ENCODE assay signal across 8 cellular contexts in the genomic region with DNA sequence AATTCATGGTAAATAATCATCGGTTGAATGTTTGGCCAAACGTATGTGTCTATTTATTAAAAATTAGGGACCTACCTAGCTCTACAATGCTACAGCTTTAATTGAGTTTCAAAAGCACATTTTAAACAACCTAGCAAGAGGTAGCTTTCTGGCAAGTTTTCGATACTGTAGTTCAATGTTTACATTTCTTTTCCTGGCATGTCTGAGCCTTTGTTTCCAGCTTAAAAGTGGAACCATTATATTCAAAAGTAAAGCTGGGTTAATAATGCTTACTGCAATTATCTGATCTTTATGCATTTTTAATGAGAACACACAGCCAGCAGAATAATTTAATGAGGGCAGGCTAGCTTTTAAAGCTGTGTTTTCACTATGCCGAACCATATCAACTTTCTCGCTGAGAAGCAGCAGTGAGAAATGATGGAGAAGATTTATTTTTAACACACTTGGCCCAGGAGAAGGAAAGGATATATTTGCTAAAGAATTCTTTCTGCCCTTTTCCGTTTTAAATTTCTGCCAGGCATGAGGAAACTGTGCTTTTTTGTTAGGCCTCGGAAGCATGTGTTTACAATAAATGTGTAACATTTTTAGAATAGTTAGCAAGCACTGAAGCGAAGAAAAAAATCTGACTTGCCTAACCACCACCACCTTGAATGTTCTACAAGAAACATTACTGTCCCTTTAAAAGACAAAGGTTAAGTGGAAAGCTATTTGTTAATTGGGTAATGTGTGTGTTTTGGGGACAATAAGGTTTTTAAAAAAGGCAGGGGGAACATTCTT. TPM values are rescaled to one million over a fixed set of nuclear protein-coding genes. Genes with fewer than 3 reads are reported as not detected.
DNase-seq lines count a peak whose midpoint lies in the region; ATAC-seq lines count a peak whose summit lies in the region.

No MANE protein-coding gene starts in this region.

- H3K9me3 ChIP-seq in GM23248 (ENCODE audit: low read depth) (no peaks in the 10 kb centered on the region), stomach smooth muscle (ENCODE audit: control insufficient read depth in 2 of 2, low read length in 2 of 2) (no peaks in the 10 kb centered on the region)

- H3K9me3 Mint-ChIP-seq in activated T-helper 1 cell treated with anti-CD3 and anti-CD28 coated beads, Interleukin-12 subunit alpha, Interleukin-12 subunit beta, Interleukin-2, Interleukin-4 antibody, amounts not matched to agents 30 ng/mL and 10 ng/mL and 1 ng/mL, durations not matched to agents 14 hours and 24 hours and 36 hours = no peaks in the 10 kb centered on the region

- DNase-seq in GM23248 (peak; percentile 67), iris pigment epithelial cell (ENCODE audit: low read depth) (peak; percentile 59), NCI-H128 (lab: John Stamatoyannopoulos, UW; ENCODE audit: unreplicated experiment) (no peak)
- no peak for DNase-seq in activated T-helper 1 cell treated with anti-CD3 and anti-CD28 coated beads, Interleukin-12 subunit alpha, Interleukin-12 subunit beta, Interleukin-2, Interleukin-4 antibody, amounts not matched to agents 30 ng/mL and 10 ng/mL and 1 ng/mL, durations not matched to agents 14 hours and 24 hours and 36 hours (ENCODE audit: low spot score)
- no peak for DNase-seq in activated CD4-positive, alpha-beta T cell treated with anti-CD3 and anti-CD28 coated beads for 4 hours

- H3K27ac Mint-ChIP-seq in activated T-helper 1 cell treated with anti-CD3 and anti-CD28 coated beads, Interleukin-12 subunit alpha, Interleukin-12 subunit beta, Interleukin-2, Interleukin-4 antibody, amounts not matched to agents 30 ng/mL and 10 ng/mL and 1 ng/mL, durations not matched to agents 14 hours and 24 hours and 36 hours = peak overlapping the region; percentile 82

- peak overlapping the region; percentile 98 for H3K4me2 ChIP-seq in GM23248 (ENCODE audit: unreplicated experiment)

- H3K4me3 ChIP-seq in ACC112 (ENCODE audit: low read depth, low read length) = peak overlapping the region; percentile 94
- H3K4me3 ChIP-seq in GM23248 = peak overlapping the region; percentile 91
- peak overlapping the region; percentile 83 for H3K4me3 ChIP-seq in stomach smooth muscle (ENCODE audit: low read length in 2 of 2)

- no peaks in the 10 kb centered on the region for H3K27me3 Mint-ChIP-seq in activated T-helper 1 cell treated with anti-CD3 and anti-CD28 coated beads, Interleukin-12 subunit alpha, Interleukin-12 subunit beta, Interleukin-2, Interleukin-4 antibody, amounts not matched to agents 30 ng/mL and 10 ng/mL and 1 ng/mL, durations not matched to agents 14 hours and 24 hours and 36 hours (ENCODE audit: insufficient read depth)

- no peaks in the 10 kb centered on the region for H4K20me1 ChIP-seq in GM23248 (ENCODE audit: insufficient read depth)

- H3F3A ChIP-seq in GM23248 (ENCODE audit: insufficient read depth) = peaks cover 34% of the 10 kb centered on the region

- intact Hi-C loops in activated T-helper 1 cell treated with anti-CD3 and anti-CD28 coated beads, Interleukin-12 subunit alpha, Interleukin-12 subunit beta, Interleukin-2, Interleukin-4 antibody, amounts not matched to agents 30 ng/mL and 10 ng/mL and 1 ng/mL, durations not matched to agents 14 hours and 24 hours and 36 hours (cut with micrococcal nuclease) = loop anchor here (1.0 to 10.0 kb wide), 6 partner anchors 33 to 1352 kb away; a partner anchor contains a TSS

- peaks cover 57% of the 10 kb centered on the region for H3K79me2 ChIP-seq in ACC112 (ENCODE audit: control insufficient read depth, insufficient read depth, low read length, unreplicated experiment)
- peaks cover 58% of the 10 kb centered on the region for H3K79me2 ChIP-seq in GM23248 (ENCODE audit: insufficient read depth)

- peaks cover 9% of the 10 kb centered on the region for H3K36me3 Mint-ChIP-seq in activated T-helper 1 cell treated with anti-CD3 and anti-CD28 coated beads, Interleukin-12 subunit alpha, Interleukin-12 subunit beta, Interleukin-2, Interleukin-4 antibody, amounts not matched to agents 30 ng/mL and 10 ng/mL and 1 ng/mL, durations not matched to agents 14 hours and 24 hours and 36 hours (ENCODE audit: low read depth)

- WGBS in GM23248 (ENCODE audit: low coverage in 1 of 2, low lambda C conversion rate in 2 of 2, missing lambda C conversion rate in 2 of 2), 2 experiments = 0 to 1% methylated on average over 8 of the region's 8 CpGs

- H3K36me3 ChIP-seq in ACC112 (ENCODE audit: insufficient read depth, low read length) = no peaks in the 10 kb centered on the region
- H3K36me3 ChIP-seq in GM23248 (ENCODE audit: low read depth) = no peaks in the 10 kb centered on the region
- H3K36me3 ChIP-seq in stomach smooth muscle (ENCODE audit: control insufficient read depth in 2 of 2, insufficient read depth in 2 of 2, low read length in 2 of 2) = no peaks in the 10 kb centered on the region

- in situ Hi-C loops in GM23248 (cut with MboI) = no loop called here

- peak overlapping the region; percentile 97 for H3K27ac ChIP-seq in ACC112 (ENCODE audit: low read depth, low read length)
- peak overlapping the region; percentile 97 for H3K27ac ChIP-seq in GM23248
- H3K27ac ChIP-seq in stomach smooth muscle (ENCODE audit: low read length) = peak overlapping the region; percentile 89

- H3K27me3 ChIP-seq in ACC112 (ENCODE audit: insufficient read depth, low read length) (no peaks in the 10 kb centered on the region), GM23248 (replicated peaks; ENCODE audit: insufficient read depth) (no peaks in the 10 kb centered on the region), stomach smooth muscle (ENCODE audit: control insufficient read depth in 1 of 2, insufficient read depth in 2 of 2, low read length in 2 of 2) (no peaks in the 10 kb centered on the region)

- H3K4me3 Mint-ChIP-seq in activated T-helper 1 cell treated with anti-CD3 and anti-CD28 coated beads, Interleukin-12 subunit alpha, Interleukin-12 subunit beta, Interleukin-2, Interleukin-4 antibody, amounts not matched to agents 30 ng/mL and 10 ng/mL and 1 ng/mL, durations not matched to agents 14 hours and 24 hours and 36 hours = peak overlapping the region; percentile 87

- ATAC-seq in GM19452 (IDR thresholded peaks at IDR 0.05; ENCODE audit: unreplicated experiment) = no peak

- H3K4me1 Mint-ChIP-seq in activated T-helper 1 cell treated with anti-CD3 and anti-CD28 coated beads, Interleukin-12 subunit alpha, Interleukin-12 subunit beta, Interleukin-2, Interleukin-4 antibody, amounts not matched to agents 30 ng/mL and 10 ng/mL and 1 ng/mL, durations not matched to agents 14 hours and 24 hours and 36 hours (ENCODE audit: low read depth) = peaks cover 59% of the 10 kb centered on the region

- H2AFZ ChIP-seq in ACC112 (ENCODE audit: low read length, unreplicated experiment) = peak overlapping the region; percentile 39
- H2AFZ ChIP-seq in GM23248 = peak overlapping the region; percentile 64

- H3K9me2 ChIP-seq in GM23248 (ENCODE audit: insufficient read depth) = no peaks in the 10 kb centered on the region

- peak overlapping the region; percentile 97 for H3K9ac ChIP-seq in GM23248
- peak overlapping the region; percentile 47 to 97 for H3K9ac ChIP-seq in stomach smooth muscle (ENCODE audit: low read length in 2 of 2)

- H3K4me1 ChIP-seq in ACC112 (ENCODE audit: control insufficient read depth, insufficient read depth, low read length, unreplicated experiment) = peaks cover 16% of the 10 kb centered on the region
- peaks cover 32% of the 10 kb centered on the region for H3K4me1 ChIP-seq in GM23248 (ENCODE audit: insufficient read depth)
- peaks cover 21% of the 10 kb centered on the region for H3K4me1 ChIP-seq in stomach smooth muscle (ENCODE audit: control insufficient read depth, insufficient read depth, low read length)

RNA-seq across cellular contexts. Expression of a gene that starts 1.0 kb away (rescaled TPM):
- 59.9 and 79.5 TPM in 2 replicates for total RNA-seq in GM23248 (2014; rRNA removed; shearing (Covaris generic))
- 46.7 and 49.1 TPM in 2 replicates for polyA plus RNA-seq in GM23248 (2016; fragmentation: Nextera tagmentation; extraction: Ambion mirVana)
- 20.7 and 24.2 TPM in 2 replicates for total RNA-seq in activated T-helper 1 cell treated with anti-CD3 and anti-CD28 coated beads, Interleukin-12 subunit alpha, Interleukin-12 subunit beta, Interleukin-2, Interleukin-4 antibody, amounts not matched to agents 30 ng/mL and 10 ng/mL and 1 ng/mL, durations not matched to agents 14 hours and 24 hours and 36 hours

Comparison
In these comparisons a context has a peak if more than half of its experiments do, and no peak if none do; other contexts are left out.
1. DNase-seq: peak in GM23248 (single experiment) and iris pigment epithelial cell (single experiment); none in activated T-helper 1 cell treated with anti-CD3 and anti-CD28 coated beads, Interleukin-12 subunit alpha, Interleukin-12 subunit beta, Interleukin-2, Interleukin-4 antibody, amounts not matched to agents 30 ng/mL and 10 ng/mL and 1 ng/mL, durations not matched to agents 14 hours and 24 hours and 36 hours (single experiment), activated CD4-positive, alpha-beta T cell treated with anti-CD3 and anti-CD28 coated beads for 4 hours (0 of 2) and NCI-H128 (single experiment).
2. Peak in every context shown above with its lines, with median percentiles within 50 percentile points of each other: H3K27ac ChIP-seq and H3K4me3 ChIP-seq.